ENCODE assay signal across 15 cellular contexts in the genomic region with DNA sequence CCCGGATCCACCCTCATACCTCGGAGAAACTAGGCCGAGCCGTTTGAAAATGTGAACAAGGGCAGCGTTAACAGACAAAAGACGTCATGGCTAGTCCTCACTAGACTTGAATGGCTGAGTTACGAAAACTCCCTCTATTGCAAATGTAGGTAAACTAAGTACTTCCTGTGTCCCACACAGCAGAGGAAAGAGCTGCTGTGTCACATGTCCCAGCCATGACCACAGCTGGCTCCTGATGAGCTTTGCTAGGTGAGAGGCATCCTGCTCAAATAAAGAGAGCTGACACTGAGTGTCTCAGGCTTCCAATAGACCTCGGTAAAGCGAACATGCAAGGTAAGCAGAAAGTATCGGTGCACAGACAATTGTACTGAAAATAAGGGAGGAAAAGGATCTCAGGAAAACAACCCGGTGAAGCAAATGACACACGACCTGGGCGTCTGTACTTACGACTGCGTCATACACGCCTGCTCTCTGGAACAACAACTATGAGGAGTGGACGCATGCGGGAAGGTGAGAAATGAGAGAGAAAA. TPM values are rescaled to one million over a fixed set of nuclear protein-coding genes. Genes with fewer than 3 reads are reported as not detected.
A peak's percentile ranks its signal among the peaks of the same experiment; 100 is the strongest.
DNase-seq lines count a peak whose midpoint lies in the region; ATAC-seq and TF ChIP-seq lines count a peak whose summit lies in the region.
"Had no signal": no experiment of that assay in that cellular context is flagged by ENCODE, and none has a peak within 500 bp of the region (broad histone marks: within the 10 kb centered on the region; RNA-seq: fewer than 3 reads in every experiment).

No MANE protein-coding gene starts in this region.

- H3K27ac ChIP-seq in CD8-positive, alpha-beta T cell (ENCODE audit: low read depth, low read length), result peak overlapping the region; percentile 48
- H3K27ac ChIP-seq in gastroesophageal sphincter, result no peak overlapping the region
- H3K27ac ChIP-seq: esophagus muscularis mucosa had no signal

- POLR2A ChIA-PET in CD8-positive, alpha-beta T cell (lab: Charles Lee), result interaction anchor here (1.3 kb wide), 1 partner anchor 26 kb away, joined by 5 read pairs; a partner anchor contains a TSS

- no peak for TF ChIP-seq CTCF in CD8-positive, alpha-beta T cell (IDR thresholded peaks at IDR 0.05)
- no peak for TF ChIP-seq CTCF in gastroesophageal sphincter (IDR thresholded peaks at IDR 0.05)

- H3K4me3 ChIP-seq in CD8-positive, alpha-beta T cell (ENCODE audit: low read depth, low read length), result no peak overlapping the region
- H3K4me3 ChIP-seq in gastroesophageal sphincter (no peak overlapping the region), MG63 (no peak overlapping the region)
- H3K4me3 ChIP-seq: adrenal gland, esophagus muscularis mucosa had no signal

- intact Hi-C loops in CD8-positive, alpha-beta T cell (cut with DNase I, micrococcal nuclease), result no loop called here

- peaks cover 48% of the 10 kb centered on the region for H3K4me1 ChIP-seq in CD8-positive, alpha-beta T cell (ENCODE audit: insufficient read depth, low read length)
- peaks cover 0 to 7% (median 0%) of the 10 kb centered on the region in 3 donors for H3K4me1 ChIP-seq in gastroesophageal sphincter
- H3K4me1 ChIP-seq: adrenal gland had no signal

- peaks cover 35% of the 10 kb centered on the region for H3K36me3 Mint-ChIP-seq in CD8-positive, alpha-beta T cell

- H3K9me3 ChIP-seq in CD8-positive, alpha-beta T cell (ENCODE audit: low read length), result no peaks in the 10 kb centered on the region
- H3K9me3 ChIP-seq in gastroesophageal sphincter, result no peaks in the 10 kb centered on the region
- no peaks in the 10 kb centered on the region for H3K9me3 ChIP-seq in MG63
- H3K9me3 ChIP-seq: adrenal gland, esophagus muscularis mucosa had no signal

- WGBS in gastroesophageal sphincter (ENCODE audit: low coverage in 1 of 2), 2 donors, result 68 to 75% methylated on average over 12 to 15 of the region's 18 CpGs

- no peak for TF ChIP-seq POLR2A in gastroesophageal sphincter (IDR thresholded peaks at IDR 0.05)

- H3K27me3 ChIP-seq in CD8-positive, alpha-beta T cell (ENCODE audit: insufficient read depth, low read length), result no peaks in the 10 kb centered on the region
- no peaks in the 10 kb centered on the region for H3K27me3 ChIP-seq in gastroesophageal sphincter
- no peaks in the 10 kb centered on the region for H3K27me3 ChIP-seq in MG63
- H3K27me3 ChIP-seq: adrenal gland, esophagus muscularis mucosa had no signal

- peaks cover 35% of the 10 kb centered on the region for H3K4me1 Mint-ChIP-seq in CD8-positive, alpha-beta T cell (ENCODE audit: low read depth)

- H3K4me3 Mint-ChIP-seq in CD8-positive, alpha-beta T cell, result peak overlapping the region; percentile 61

- ATAC-seq in CD8-positive, alpha-beta T cell, result peak; percentile 91
- ATAC-seq in gastroesophageal sphincter (peak; percentile 23), HG02610 (IDR thresholded peaks at IDR 0.05; ENCODE audit: unreplicated experiment) (no peak)
- ATAC-seq: SK-N-SH treated with all-trans-retinoic acid at 6 μM for 48 hours had no signal

- DNase-seq in AML-193 (lab: John Stamatoyannopoulos, UW), result peak; percentile 27
- DNase-seq in CD8-positive, alpha-beta T cell, result peak in 5 of 7 experiments; percentile 21 to 70 (median 33)
- DNase-seq in activated CD4-positive, alpha-beta T cell treated with anti-CD3 and anti-CD28 coated beads, Interleukin-2, amount 50 U/mL, for 1 hour, result peak; percentile 32
- no peak for DNase-seq in MG63
- no peak for DNase-seq in mesenteric fat pad (ENCODE audit: low spot score)
- DNase-seq: adrenal gland, C1 segment of cervical spinal cord, MM.1S, NCI-H226 had no signal

- H3K9me3 Mint-ChIP-seq in CD8-positive, alpha-beta T cell, result no peaks in the 10 kb centered on the region

- CTCF ChIA-PET in CD8-positive, alpha-beta T cell (lab: Charles Lee), result no interaction called here

- no peaks in the 10 kb centered on the region for H3K27me3 Mint-ChIP-seq in CD8-positive, alpha-beta T cell (ENCODE audit: low read depth)
- H3K27me3 Mint-ChIP-seq: progenitor cell of endocrine pancreas had no signal

- TF ChIP-seq EP300 in gastroesophageal sphincter (IDR thresholded peaks at IDR 0.05), result no peak

- peaks cover 6% of the 10 kb centered on the region for H3K36me3 ChIP-seq in CD8-positive, alpha-beta T cell (ENCODE audit: insufficient read depth, low read length)
- H3K36me3 ChIP-seq in gastroesophageal sphincter, result peaks cover 0 to 98% of the 10 kb centered on the region in 2 donors
- H3K36me3 ChIP-seq in MG63, result peaks cover 16% of the 10 kb centered on the region

- peak overlapping the region; percentile 75 for H3K27ac Mint-ChIP-seq in CD8-positive, alpha-beta T cell
- H3K27ac Mint-ChIP-seq: progenitor cell of endocrine pancreas had no signal

RNA-seq across cellular contexts. Expression of a gene that starts 26.0 kb away (rescaled TPM):
- 1 to 10 TPM; 6.8 to 7.3 TPM for total RNA-seq in CD8-positive, alpha-beta T cell
- total RNA-seq in gastroesophageal sphincter, result 10 to 100 TPM; 28.6 to 48.2 (median 36.6) TPM
- total RNA-seq in MG63 (2014; rRNA removed; shearing (Covaris generic); ENCODE audit: low replicate concordance), result 1.7 TPM in 1 of 2 replicates, not detected in the other
- total RNA-seq in mesenteric fat pad, result 37.2 TPM
- total RNA-seq: OCI-LY7, progenitor cell of endocrine pancreas had no signal

RNA-seq across cellular contexts. Expression of a gene that starts 52.4 kb away (rescaled TPM):
- total RNA-seq in CD8-positive, alpha-beta T cell, result 1 to 10 TPM; 5.6 to 7.5 TPM
- total RNA-seq in gastroesophageal sphincter, result 10 to 100 TPM; 18.6 to 36.3 (median 27.2) TPM
- 25.7 and 27.8 TPM in 2 replicates for total RNA-seq in MG63 (2014; rRNA removed; shearing (Covaris generic); ENCODE audit: low replicate concordance)
- 12.7 TPM for total RNA-seq in mesenteric fat pad

RNA-seq across cellular contexts. Expression of a gene that starts 52.6 kb away (rescaled TPM):
- total RNA-seq in CD8-positive, alpha-beta T cell, result 10 to 100 TPM; 13.7 to 15.4 TPM
- 10 to 100 TPM in 2 of 4 donors, 1 to 10 TPM in 2; 9.0 to 15.1 (median 11.3) TPM for total RNA-seq in gastroesophageal sphincter
- total RNA-seq in MG63 (2014; rRNA removed; shearing (Covaris generic); ENCODE audit: low replicate concordance), result 3.7 and 3.8 TPM in 2 replicates
- total RNA-seq in mesenteric fat pad, result 15.4 TPM

Comparison
In these comparisons a context has a peak if more than half of its experiments do, and no peak if none do; other contexts are left out.
1. DNase-seq: peak in AML-193 (2 of 2), CD8-positive, alpha-beta T cell (5 of 7) and activated CD4-positive, alpha-beta T cell treated with anti-CD3 and anti-CD28 coated beads, Interleukin-2, amount 50 U/mL, for 1 hour (single experiment); none in MG63 (single experiment) and mesenteric fat pad (single experiment).